In genomic region chr18:45086777-45087176, GRCh38 we compare ENCODE assay signal across 17 cellular contexts.
DNase-seq lines count a peak whose midpoint lies in the region; ATAC-seq, FAIRE-seq and TF ChIP-seq lines count a peak whose summit lies in the region.
"Had no signal": no experiment of that assay in that cellular context is flagged by ENCODE, and none has a peak within 500 bp of the region (broad histone marks: within the 10 kb centered on the region; RNA-seq: fewer than 3 reads in every experiment).

No MANE protein-coding gene starts in this region.

- no peak overlapping the region for H2AK5ac ChIP-seq in mesendoderm (ENCODE audit: low read length)

- H3K27me3 ChIP-seq in Loucy (ENCODE audit: insufficient read depth, low read length, poor library complexity, severe bottlenecking) = no peaks in the 10 kb centered on the region
- no peaks in the 10 kb centered on the region for H3K27me3 ChIP-seq in GM12878 (replicated peaks in 1 of 2; ENCODE audit: control insufficient read depth in 2 of 2, insufficient read depth in 2 of 2, low read length in 1 of 2)
- H3K27me3 ChIP-seq in mesendoderm (ENCODE audit: insufficient read depth, low read length, poor library complexity) = no peaks in the 10 kb centered on the region
- H3K27me3 ChIP-seq: BLaER1 had no signal

- TF ChIP-seq EP300 in GM12878 (IDR thresholded peaks at IDR 0.05; ENCODE audit: borderline replicate concordance in 1 of 2, control insufficient read depth in 1 of 2, low read depth in 2 of 2, low read length in 2 of 2) = no peak

- no peak for TF ChIP-seq POLR2A in GM12878 (IDR thresholded peaks at IDR 0.05; ENCODE audit: low read depth, low read length)

- in situ Hi-C loops in GM12878 (cut with MboI) = loop anchor here (10.0 kb wide), 1 partner anchor 62 kb away; no protein-coding TSS in a partner anchor

- H3K23ac ChIP-seq in mesendoderm (ENCODE audit: low read length) = no peak overlapping the region

- FAIRE-seq in GM12878 (lab: Jason Lieb, UNC) = no peak
- FAIRE-seq: GM18507 had no signal

- H3K56ac ChIP-seq in mesendoderm (ENCODE audit: low read length) = no peak overlapping the region

- 0 out of 2 replicates have a peak, but pooled peaks have one; percentile 19 for TF ChIP-seq RAD21 in GM12878 (IDR thresholded peaks at IDR 0.05; ENCODE audit: insufficient read depth, low read depth, low read length)

- H3K4me3 ChIP-seq in Loucy (ENCODE audit: low read length, poor library complexity, severe bottlenecking) (no peak overlapping the region), GM12878 (no peak overlapping the region), mesendoderm (ENCODE audit: low read length) (no peak overlapping the region)
- H3K4me3 ChIP-seq: BLaER1, GM23248, HAP-1 had no signal

- H3K4me1 ChIP-seq in Loucy (ENCODE audit: insufficient read depth, low read length, poor library complexity, severe bottlenecking) (peaks cover 16% of the 10 kb centered on the region), GM12878 (ENCODE audit: control insufficient read depth, insufficient read depth, low read length) (no peaks in the 10 kb centered on the region), mesendoderm (ENCODE audit: control insufficient read depth, low read depth, low read length) (peaks cover 5% of the 10 kb centered on the region)
- H3K4me1 ChIP-seq: Caco-2, HAP-1 had no signal

- no peak overlapping the region for H4K8ac ChIP-seq in mesendoderm (ENCODE audit: low read depth, low read length)

- CTCF ChIA-PET in GM12878 (lab: Yijun Ruan, JAX) = interaction anchor here (0.6 to 2.2 kb wide), 6 partner anchors 15 to 363 kb away, joined by 3 to 19 read pairs (median 4); no protein-coding TSS in a partner anchor

- no peak overlapping the region for H4K5ac ChIP-seq in mesendoderm (ENCODE audit: low read length)

- SMC1A ChIA-PET in GM12878 (lab: Charles Lee; ENCODE audit: uncharacterized antibody, unreplicated experiment) = interaction anchor here (0.6 to 2.2 kb wide), 9 partner anchors 11 to 126 kb away, joined by 3 to 21 read pairs (median 5); no protein-coding TSS in a partner anchor

- no peak overlapping the region for H3K4ac ChIP-seq in mesendoderm (ENCODE audit: low read depth, low read length)

- H3K9ac ChIP-seq in Loucy (ENCODE audit: low read depth, low read length, poor library complexity, severe bottlenecking) (no peak overlapping the region), GM12878 (ENCODE audit: control insufficient read depth, insufficient read depth, low read length) (no peak overlapping the region), mesendoderm (ENCODE audit: low read length) (no peak overlapping the region)
- H3K9ac ChIP-seq: BLaER1, GM23248 had no signal

- intact Hi-C loops in GM12878 (cut with micrococcal nuclease; ENCODE audit: unreplicated experiment) = no loop called here

- no peak overlapping the region for H2BK5ac ChIP-seq in mesendoderm (ENCODE audit: low read length)

- no peak overlapping the region for H2BK15ac ChIP-seq in mesendoderm (replicated peaks; ENCODE audit: low read depth)

- BruUV-seq in GM12878 (replicated peaks; lab: Mats Ljungman, UMichigan) = no TSS peak

- H3K79me1 ChIP-seq in mesendoderm (ENCODE audit: low read length) = no peaks in the 10 kb centered on the region

- RAD21 ChIA-PET in GM12878 (lab: Charles Lee; ENCODE audit: unreplicated experiment) = interaction anchor here (1.2 to 2.0 kb wide), 2 partner anchors 126 to 363 kb away, joined by 5 to 13 read pairs; no protein-coding TSS in a partner anchor

- H3K36me3 ChIP-seq in Loucy (ENCODE audit: insufficient read depth, low read length) (no peaks in the 10 kb centered on the region), GM12878 (ENCODE audit: control insufficient read depth in 2 of 2, insufficient read depth in 2 of 2, low read length in 1 of 2) (no peaks in the 10 kb centered on the region), mesendoderm (ENCODE audit: control insufficient read depth, insufficient read depth, low read length) (no peaks in the 10 kb centered on the region)
- H3K36me3 ChIP-seq: BLaER1, HAP-1 had no signal

- no peak overlapping the region for H3K18ac ChIP-seq in mesendoderm (ENCODE audit: low read length)

- WGBS in GM12878 (ENCODE audit: insufficient coverage, insufficient replicate concordance, low lambda C conversion rate, missing lambda C conversion rate) = 67% methylated on average over 3 of the region's 3 CpGs
- no CpG with 5 or more reads among the region's 3 CpGs for WGBS in mesendoderm (ENCODE audit: extremely low coverage, insufficient coverage, low lambda C conversion rate)

- POLR2A ChIA-PET in GM12878 (lab: Charles Lee) = no interaction called here

- no peak overlapping the region for H3K27ac ChIP-seq in GM12878 (ENCODE audit: control insufficient read depth, insufficient read depth)
- H3K27ac ChIP-seq in mesendoderm (ENCODE audit: low read depth, low read length) = no peak overlapping the region
- H3K27ac ChIP-seq: BLaER1, GM23248 had no signal

- peak; percentile 27; the same call in 1 of the 3 replicates for ATAC-seq in GM12878
- no peak for ATAC-seq in HG02973 (IDR thresholded peaks at IDR 0.05; ENCODE audit: unreplicated experiment)

- H2BK120ac ChIP-seq in mesendoderm (ENCODE audit: low read depth, low read length) = no peak overlapping the region

- H3K9me3 ChIP-seq in Loucy (ENCODE audit: insufficient read depth, low read depth, low read length) = peaks cover 2% of the 10 kb centered on the region; the same call in 1 of the 2 replicates
- H3K9me3 ChIP-seq in GM12878 (replicated peaks; ENCODE audit: control insufficient read depth, insufficient read depth, low read length) = peaks cover 1% of the 10 kb centered on the region; the same call in 1 of the 3 replicates
- H3K9me3 ChIP-seq: Caco-2, HAP-1 had no signal

- no peak overlapping the region for H2AFZ ChIP-seq in Loucy (ENCODE audit: low read length)
- no peak overlapping the region for H2AFZ ChIP-seq in GM12878 (ENCODE audit: control insufficient read depth, low read depth, low read length)
- H2AFZ ChIP-seq: GM23248 had no signal

- TF ChIP-seq CTCF in GM10266 (IDR thresholded peaks at IDR 0.05; ENCODE audit: control insufficient read depth, insufficient read depth, low read depth, missing control alignments) = peak; percentile 1
- peak; percentile 35 for TF ChIP-seq CTCF in Loucy (conservative IDR thresholded peaks at IDR 0.05; ENCODE audit: low read length)
- TF ChIP-seq CTCF in GM12878 (IDR thresholded peaks at IDR 0.05 in 2 of 3, conservative IDR thresholded peaks at IDR 0.05 in 1 of 3; ENCODE audit: control insufficient read depth in 2 of 3, extremely low read depth in 1 of 3, insufficient read depth in 1 of 3, low read depth in 3 of 3, low read length in 3 of 3) = 0 out of 6 replicates have a peak, but pooled peaks of 1 of the 3 experiments have one; percentile 7

- no peak overlapping the region for H3K4me2 ChIP-seq in Loucy (ENCODE audit: low read depth, low read length, poor library complexity, severe bottlenecking)
- no peak overlapping the region for H3K4me2 ChIP-seq in GM12878 (ENCODE audit: control insufficient read depth, insufficient read depth)
- H3K4me2 ChIP-seq in mesendoderm (ENCODE audit: low read length) = no peak overlapping the region
- H3K4me2 ChIP-seq: BLaER1 had no signal

- no peak for DNase-seq in GM10266 (ENCODE audit: extremely low spot score)
- DNase-seq in GM12878 (ENCODE audit: low read depth, low spot score) = no peak
- DNase-seq in mesendoderm = peak; percentile 17
- DNase-seq in activated CD4-positive, alpha-beta T cell treated with anti-CD3 and anti-CD28 coated beads for 48 hours = no peak
- no peak for DNase-seq in medulla oblongata (ENCODE audit: extremely low spot score)
- no peak for DNase-seq in stimulated activated CD4-positive, alpha-beta T cell treated with anti-CD3 and anti-CD28 coated beads, Interleukin-12 subunit alpha, Interleukin-12 subunit beta, amount 100 ng/mL, for 4 hours
- DNase-seq: 8988T; AML-193; Caco-2; CD8-positive, alpha-beta memory T cell; GF-D8; GM23248 had no signal

- no peaks in the 10 kb centered on the region for H3F3A ChIP-seq in Loucy (ENCODE audit: low read depth)

- H3K9me2 ChIP-seq in Loucy (replicated peaks; ENCODE audit: low read depth, low read length) = no peaks in the 10 kb centered on the region

- H4K20me1 ChIP-seq in Loucy (ENCODE audit: insufficient read depth, low read length, poor library complexity, severe bottlenecking) = no peaks in the 10 kb centered on the region
- H4K20me1 ChIP-seq in GM12878 (ENCODE audit: control insufficient read depth, insufficient read depth) = no peaks in the 10 kb centered on the region
- H4K20me1 ChIP-seq: BLaER1 had no signal

- H3K79me2 ChIP-seq in Loucy (ENCODE audit: insufficient read depth, low read length) = no peaks in the 10 kb centered on the region
- H3K79me2 ChIP-seq in GM12878 (ENCODE audit: control insufficient read depth, insufficient read depth, low read length) = no peaks in the 10 kb centered on the region
- no peaks in the 10 kb centered on the region for H3K79me2 ChIP-seq in mesendoderm (ENCODE audit: control insufficient read depth, insufficient read depth, low read length)

TF ChIP-seq in GM12878, 131 proteins besides CTCF, POLR2A, EP300 and RAD21:
- peak; percentile 8; the same call in 1 of the 2 replicates for TF ChIP-seq SMC3 (IDR thresholded peaks at IDR 0.05; ENCODE audit: borderline replicate concordance, low read length)
- no peak for TF ChIP-seq PAX8 (IDR thresholded peaks at IDR 0.05)
